Comparison of ENCODE assay signal across 9 cellular contexts in genomic region chr20:64224344-64225165, GRCh38. TPM values are rescaled to one million over a fixed set of nuclear protein-coding genes. Genes with fewer than 3 reads are reported as not detected.
DNase-seq lines count a peak whose midpoint lies in the region; ATAC-seq and TF ChIP-seq lines count a peak whose summit lies in the region.
"Had no signal": no experiment of that assay in that cellular context is flagged by ENCODE, and none has a peak within 500 bp of the region (broad histone marks: within the 10 kb centered on the region; RNA-seq: fewer than 3 reads in every experiment).

No MANE protein-coding gene starts in this region.

- H3K36me3 ChIP-seq in A673 (ENCODE audit: insufficient read depth, low read length, poor library complexity, severe bottlenecking) = no peaks in the 10 kb centered on the region

- intact Hi-C loops in A673 (cut with micrococcal nuclease; ENCODE audit: unreplicated experiment) = no loop called here

- no TSS peak for BruUV-seq in A673 (replicated peaks; lab: Mats Ljungman, UMichigan)

- peaks cover 0 to 6% (median 0%) of the 10 kb centered on the region in 5 donors for H3K27me3 Mint-ChIP-seq in naive thymus-derived CD8-positive, alpha-beta T cell

- POLR2A ChIA-PET in A673 (lab: Charles Lee; ENCODE audit: low non-redundant PET) (no interaction called here), GM10248 (lab: Yijun Ruan, JAX) (interaction anchor here (0.7 kb wide), 1 partner anchor 8 kb away, joined by 3 read pairs; no protein-coding TSS in a partner anchor)
- POLR2A ChIA-PET in naive thymus-derived CD8-positive, alpha-beta T cell (lab: Charles Lee) = interaction anchor here (1.0 kb wide), 1 partner anchor 34 kb away, joined by 3 read pairs; no protein-coding TSS in a partner anchor

- H3K27me3 ChIP-seq in A673 (replicated peaks; ENCODE audit: insufficient read depth, low read depth, low read length, poor library complexity) = no peaks in the 10 kb centered on the region

- H3K27ac ChIP-seq in A673 (ENCODE audit: low read depth, low read length, poor library complexity, severe bottlenecking) = peak overlapping the region; percentile 89

- H3K4me3 Mint-ChIP-seq in naive thymus-derived CD8-positive, alpha-beta T cell = no peak overlapping the region

- no peaks in the 10 kb centered on the region for H3K36me3 Mint-ChIP-seq in naive thymus-derived CD8-positive, alpha-beta T cell

- ATAC-seq in HG03378 (IDR thresholded peaks at IDR 0.05; ENCODE audit: unreplicated experiment) (no peak), HG03469 (IDR thresholded peaks at IDR 0.05; ENCODE audit: unreplicated experiment) (no peak)
- no peak for ATAC-seq in naive thymus-derived CD8-positive, alpha-beta T cell

- H3K4me1 Mint-ChIP-seq in naive thymus-derived CD8-positive, alpha-beta T cell = peaks cover 8 to 36% (median 13%) of the 10 kb centered on the region in 4 donors

- TF ChIP-seq CTCF in A673 (conservative IDR thresholded peaks at IDR 0.05; ENCODE audit: low read depth, low read length) (no peak), GM10248 (IDR thresholded peaks at IDR 0.05; ENCODE audit: control extremely low read depth, extremely low read depth, low read depth, missing control alignments) (no peak)

- H3K9me3 ChIP-seq in A673 (ENCODE audit: low read depth, low read length, poor library complexity, severe bottlenecking) = no peaks in the 10 kb centered on the region

- H3K27ac Mint-ChIP-seq in naive thymus-derived CD8-positive, alpha-beta T cell = peak overlapping the region in 2 of 10 donors; percentile 45 to 57

- no peaks in the 10 kb centered on the region for H3K9me3 Mint-ChIP-seq in naive thymus-derived CD8-positive, alpha-beta T cell

- peaks cover 25% of the 10 kb centered on the region for H3K4me1 ChIP-seq in A673 (ENCODE audit: insufficient read depth, low read length, poor library complexity, severe bottlenecking)

- peak; percentile 85 for DNase-seq in A673 (ENCODE audit: low spot score)
- DNase-seq in GOT3 (lab: John Stamatoyannopoulos, UW) = peak; percentile 19
- DNase-seq in astrocyte of the hippocampus (ENCODE audit: low read depth, low spot score) = peak; percentile 83
- peak; percentile 14 for DNase-seq in inferior parietal cortex (ENCODE audit: extremely low spot score)
- no peak for DNase-seq in naive thymus-derived CD8-positive, alpha-beta T cell
- DNase-seq in GM10248 (ENCODE audit: extremely low spot score) = no peak
- DNase-seq: islet precursor cell had no signal

- CTCF ChIA-PET in A673 (lab: Charles Lee) = no interaction called here
- CTCF ChIA-PET in GM10248 (lab: Yijun Ruan, JAX) = interaction anchor here (1.0 to 1.3 kb wide), 5 partner anchors 8 to 21 kb away, joined by 3 to 4 read pairs (median 3); no protein-coding TSS in a partner anchor

- H3K4me3 ChIP-seq in A673 (ENCODE audit: low read depth, low read length, poor library complexity, severe bottlenecking) = no peak overlapping the region

RNA-seq across cellular contexts. Expression of gene PCMTD2, which starts 31.0 kb away (rescaled TPM):
- 57.1 and 68.9 TPM in 2 replicates for total RNA-seq in A673 (2021)
- total RNA-seq in naive thymus-derived CD8-positive, alpha-beta T cell = 100 to 1,000 TPM; 229 to 231 TPM
- polyA plus RNA-seq in naive thymus-derived CD8-positive, alpha-beta T cell = 10 to 100 TPM; 63.1 to 80.2 (median 74.4) TPM

Comparison
In these comparisons a context has a peak if more than half of its experiments do, and no peak if none do; other contexts are left out.
1. DNase-seq: peak in A673 (single experiment), GOT3 (single experiment), astrocyte of the hippocampus (single experiment) and inferior parietal cortex (single experiment); none in naive thymus-derived CD8-positive, alpha-beta T cell (0 of 10) and GM10248 (single experiment).